In the genomic region with DNA sequence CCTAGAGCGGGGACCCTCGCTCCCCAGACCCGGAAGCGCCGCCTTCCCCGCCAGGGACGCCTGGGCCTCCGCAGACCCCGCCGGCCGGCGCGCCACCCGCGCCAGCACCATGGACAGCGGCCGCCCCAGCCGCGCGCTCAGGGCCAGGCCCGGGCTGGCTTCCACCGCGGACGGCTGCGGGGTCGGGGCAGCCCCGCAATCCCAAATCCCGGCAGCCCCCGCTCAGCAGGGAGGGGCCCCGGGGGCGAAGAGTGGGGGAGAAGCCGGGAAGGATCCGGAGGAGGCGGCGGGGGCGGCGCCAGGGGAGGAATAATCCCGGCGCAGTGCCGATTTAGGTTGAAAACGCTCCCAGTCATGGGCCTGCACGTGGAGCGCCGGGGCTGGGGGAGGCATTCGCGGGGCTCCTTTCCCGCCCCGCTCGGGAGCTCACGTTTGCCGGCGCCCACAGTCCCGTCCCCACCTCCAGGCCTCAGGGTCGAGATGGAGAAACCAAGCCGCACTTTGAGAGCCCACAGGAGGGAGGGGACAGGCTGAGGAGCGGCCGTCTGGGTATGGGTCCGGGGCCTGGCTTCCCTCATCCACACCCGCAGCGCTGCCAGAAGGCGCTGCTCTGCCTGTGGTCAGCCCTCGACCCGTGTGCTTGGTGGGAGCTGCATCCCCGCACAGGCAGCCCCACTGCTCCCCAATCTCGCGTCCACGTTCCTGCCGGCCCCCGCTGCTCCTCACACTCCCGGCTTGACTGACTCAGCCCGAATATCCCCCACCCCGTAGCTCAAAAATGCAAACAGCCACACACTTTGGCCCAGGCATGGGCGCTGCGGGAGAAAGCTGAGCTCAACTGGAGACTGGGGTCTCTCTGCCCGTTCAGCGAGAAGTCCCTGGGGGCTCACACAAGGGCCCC, we compare ENCODE assay signal across 1 cellular context.
TF ChIP-seq lines count a peak whose summit lies in the region.

No MANE protein-coding gene starts in this region.

TF ChIP-seq in HepG2, 621 proteins besides CTCF, POLR2A, EP300 and RAD21 (continued from another document and continues in another):
- TF ChIP-seq, protein P1, sequence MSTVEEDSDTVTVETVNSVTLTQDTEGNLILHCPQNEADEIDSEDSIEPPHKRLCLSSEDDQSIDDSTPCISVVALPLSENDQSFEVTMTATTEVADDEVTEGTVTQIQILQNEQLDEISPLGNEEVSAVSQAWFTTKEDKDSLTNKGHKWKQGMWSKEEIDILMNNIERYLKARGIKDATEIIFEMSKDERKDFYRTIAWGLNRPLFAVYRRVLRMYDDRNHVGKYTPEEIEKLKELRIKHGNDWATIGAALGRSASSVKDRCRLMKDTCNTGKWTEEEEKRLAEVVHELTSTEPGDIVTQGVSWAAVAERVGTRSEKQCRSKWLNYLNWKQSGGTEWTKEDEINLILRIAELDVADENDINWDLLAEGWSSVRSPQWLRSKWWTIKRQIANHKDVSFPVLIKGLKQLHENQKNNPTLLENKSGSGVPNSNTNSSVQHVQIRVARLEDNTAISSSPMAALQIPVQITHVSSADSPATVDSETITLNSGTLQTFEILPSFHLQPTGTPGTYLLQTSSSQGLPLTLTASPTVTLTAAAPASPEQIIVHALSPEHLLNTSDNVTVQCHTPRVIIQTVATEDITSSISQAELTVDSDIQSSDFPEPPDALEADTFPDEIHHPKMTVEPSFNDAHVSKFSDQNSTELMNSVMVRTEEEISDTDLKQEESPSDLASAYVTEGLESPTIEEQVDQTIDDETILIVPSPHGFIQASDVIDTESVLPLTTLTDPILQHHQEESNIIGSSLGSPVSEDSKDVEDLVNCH (CRISPR knock-in tag; IDR thresholded peaks at IDR 0.05), result no peak
- TF ChIP-seq ZNF7 (CRISPR knock-in tag; IDR thresholded peaks at IDR 0.05) (no peak), STAT5B (CRISPR knock-in tag; IDR thresholded peaks at IDR 0.05) (no peak), MTF2 (CRISPR knock-in tag; IDR thresholded peaks at IDR 0.05; ENCODE audit: borderline replicate concordance) (peak; percentile 44; the same call in 1 of the 2 replicates), ZNF567 (CRISPR knock-in tag; IDR thresholded peaks at IDR 0.05; ENCODE audit: borderline replicate concordance) (no peak), SP5 (CRISPR knock-in tag; IDR thresholded peaks at IDR 0.05; ENCODE audit: borderline replicate concordance, low read depth) (no peak), CC2D1A (CRISPR knock-in tag; IDR thresholded peaks at IDR 0.05) (no peak), EED (CRISPR knock-in tag; IDR thresholded peaks at IDR 0.05) (no peak), SATB2 (CRISPR knock-in tag; IDR thresholded peaks at IDR 0.05) (peak; percentile 80; the same call in 1 of the 2 replicates), GABPA (IDR thresholded peaks at IDR 0.05; ENCODE audit: low read depth, low read length) (no peak), GABPA (CRISPR knock-in tag; IDR thresholded peaks at IDR 0.05; ENCODE audit: low read depth) (no peak), GATAD1 (CRISPR knock-in tag; IDR thresholded peaks at IDR 0.05) (0 out of 2 replicates have a peak, but pooled peaks have one; percentile 32), PAF1 (CRISPR knock-in tag; IDR thresholded peaks at IDR 0.05) (no peak), POLR2AphosphoS5 (IDR thresholded peaks at IDR 0.05; ENCODE audit: low read depth, low read length) (no peak), ZNF629 (CRISPR knock-in tag; conservative IDR thresholded peaks at IDR 0.05) (no peak), REXO4 (CRISPR knock-in tag; IDR thresholded peaks at IDR 0.05; ENCODE audit: borderline replicate concordance) (no peak), BORCS8-MEF2B (CRISPR knock-in tag; IDR thresholded peaks at IDR 0.05) (peak; percentile 94), FOXP1 (IDR thresholded peaks at IDR 0.05) (no peak), FOXP1 (CRISPR knock-in tag; IDR thresholded peaks at IDR 0.05) (no peak), SMAD9 (CRISPR knock-in tag; IDR thresholded peaks at IDR 0.05) (no peak), ZNF510 (CRISPR knock-in tag; IDR thresholded peaks at IDR 0.05; ENCODE audit: low read depth) (no peak), KDM1A (CRISPR knock-in tag; IDR thresholded peaks at IDR 0.05) (no peak), SPEN (CRISPR knock-in tag; IDR thresholded peaks at IDR 0.05; ENCODE audit: low read depth) (no peak; the same call in 1 of the 2 replicates), ZNF274 (CRISPR knock-in tag; IDR thresholded peaks at IDR 0.05) (0 out of 2 replicates have a peak, but pooled peaks have one; percentile 62), KLF6 (CRISPR knock-in tag; IDR thresholded peaks at IDR 0.05) (peak; percentile 97), ZSCAN29 (CRISPR knock-in tag; conservative IDR thresholded peaks at IDR 0.05) (no peak), ZNF713 (CRISPR knock-in tag; IDR thresholded peaks at IDR 0.05) (no peak), U2AF2 (IDR thresholded peaks at IDR 0.05; ENCODE audit: low read depth, low read length) (no peak), HOXD1 (CRISPR knock-in tag; IDR thresholded peaks at IDR 0.05) (0 out of 2 replicates have a peak, but pooled peaks have one; percentile 66)
- TF ChIP-seq, protein P2, sequence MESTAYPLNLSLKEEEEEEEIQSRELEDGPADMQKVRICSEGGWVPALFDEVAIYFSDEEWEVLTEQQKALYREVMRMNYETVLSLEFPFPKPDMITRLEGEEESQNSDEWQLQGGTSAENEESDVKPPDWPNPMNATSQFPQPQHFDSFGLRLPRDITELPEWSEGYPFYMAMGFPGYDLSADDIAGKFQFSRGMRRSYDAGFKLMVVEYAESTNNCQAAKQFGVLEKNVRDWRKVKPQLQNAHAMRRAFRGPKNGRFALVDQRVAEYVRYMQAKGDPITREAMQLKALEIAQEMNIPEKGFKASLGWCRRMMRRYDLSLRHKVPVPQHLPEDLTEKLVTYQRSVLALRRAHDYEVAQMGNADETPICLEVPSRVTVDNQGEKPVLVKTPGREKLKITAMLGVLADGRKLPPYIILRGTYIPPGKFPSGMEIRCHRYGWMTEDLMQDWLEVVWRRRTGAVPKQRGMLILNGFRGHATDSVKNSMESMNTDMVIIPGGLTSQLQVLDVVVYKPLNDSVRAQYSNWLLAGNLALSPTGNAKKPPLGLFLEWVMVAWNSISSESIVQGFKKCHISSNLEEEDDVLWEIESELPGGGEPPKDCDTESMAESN (CRISPR knock-in tag; conservative IDR thresholded peaks at IDR 0.05), result peak; percentile 79; the same call in 1 of the 2 replicates
- TF ChIP-seq, protein P3, sequence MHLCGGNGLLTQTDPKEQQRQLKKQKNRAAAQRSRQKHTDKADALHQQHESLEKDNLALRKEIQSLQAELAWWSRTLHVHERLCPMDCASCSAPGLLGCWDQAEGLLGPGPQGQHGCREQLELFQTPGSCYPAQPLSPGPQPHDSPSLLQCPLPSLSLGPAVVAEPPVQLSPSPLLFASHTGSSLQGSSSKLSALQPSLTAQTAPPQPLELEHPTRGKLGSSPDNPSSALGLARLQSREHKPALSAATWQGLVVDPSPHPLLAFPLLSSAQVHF (CRISPR knock-in tag; IDR thresholded peaks at IDR 0.05), result peak; percentile 70; the same call in 1 of the 2 replicates
- TF ChIP-seq, protein P4, sequence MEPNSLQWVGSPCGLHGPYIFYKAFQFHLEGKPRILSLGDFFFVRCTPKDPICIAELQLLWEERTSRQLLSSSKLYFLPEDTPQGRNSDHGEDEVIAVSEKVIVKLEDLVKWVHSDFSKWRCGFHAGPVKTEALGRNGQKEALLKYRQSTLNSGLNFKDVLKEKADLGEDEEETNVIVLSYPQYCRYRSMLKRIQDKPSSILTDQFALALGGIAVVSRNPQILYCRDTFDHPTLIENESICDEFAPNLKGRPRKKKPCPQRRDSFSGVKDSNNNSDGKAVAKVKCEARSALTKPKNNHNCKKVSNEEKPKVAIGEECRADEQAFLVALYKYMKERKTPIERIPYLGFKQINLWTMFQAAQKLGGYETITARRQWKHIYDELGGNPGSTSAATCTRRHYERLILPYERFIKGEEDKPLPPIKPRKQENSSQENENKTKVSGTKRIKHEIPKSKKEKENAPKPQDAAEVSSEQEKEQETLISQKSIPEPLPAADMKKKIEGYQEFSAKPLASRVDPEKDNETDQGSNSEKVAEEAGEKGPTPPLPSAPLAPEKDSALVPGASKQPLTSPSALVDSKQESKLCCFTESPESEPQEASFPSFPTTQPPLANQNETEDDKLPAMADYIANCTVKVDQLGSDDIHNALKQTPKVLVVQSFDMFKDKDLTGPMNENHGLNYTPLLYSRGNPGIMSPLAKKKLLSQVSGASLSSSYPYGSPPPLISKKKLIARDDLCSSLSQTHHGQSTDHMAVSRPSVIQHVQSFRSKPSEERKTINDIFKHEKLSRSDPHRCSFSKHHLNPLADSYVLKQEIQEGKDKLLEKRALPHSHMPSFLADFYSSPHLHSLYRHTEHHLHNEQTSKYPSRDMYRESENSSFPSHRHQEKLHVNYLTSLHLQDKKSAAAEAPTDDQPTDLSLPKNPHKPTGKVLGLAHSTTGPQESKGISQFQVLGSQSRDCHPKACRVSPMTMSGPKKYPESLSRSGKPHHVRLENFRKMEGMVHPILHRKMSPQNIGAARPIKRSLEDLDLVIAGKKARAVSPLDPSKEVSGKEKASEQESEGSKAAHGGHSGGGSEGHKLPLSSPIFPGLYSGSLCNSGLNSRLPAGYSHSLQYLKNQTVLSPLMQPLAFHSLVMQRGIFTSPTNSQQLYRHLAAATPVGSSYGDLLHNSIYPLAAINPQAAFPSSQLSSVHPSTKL (CRISPR knock-in tag; IDR thresholded peaks at IDR 0.05), result peak; percentile 50; the same call in 1 of the 2 replicates
- TF ChIP-seq, protein P5, sequence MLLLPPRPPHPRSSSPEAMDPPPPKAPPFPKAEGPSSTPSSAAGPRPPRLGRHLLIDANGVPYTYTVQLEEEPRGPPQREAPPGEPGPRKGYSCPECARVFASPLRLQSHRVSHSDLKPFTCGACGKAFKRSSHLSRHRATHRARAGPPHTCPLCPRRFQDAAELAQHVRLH (CRISPR knock-in tag; IDR thresholded peaks at IDR 0.05; ENCODE audit: borderline replicate concordance, low read depth), result 0 out of 2 replicates have a peak, but pooled peaks have one; percentile 27
- TF ChIP-seq, protein P6, sequence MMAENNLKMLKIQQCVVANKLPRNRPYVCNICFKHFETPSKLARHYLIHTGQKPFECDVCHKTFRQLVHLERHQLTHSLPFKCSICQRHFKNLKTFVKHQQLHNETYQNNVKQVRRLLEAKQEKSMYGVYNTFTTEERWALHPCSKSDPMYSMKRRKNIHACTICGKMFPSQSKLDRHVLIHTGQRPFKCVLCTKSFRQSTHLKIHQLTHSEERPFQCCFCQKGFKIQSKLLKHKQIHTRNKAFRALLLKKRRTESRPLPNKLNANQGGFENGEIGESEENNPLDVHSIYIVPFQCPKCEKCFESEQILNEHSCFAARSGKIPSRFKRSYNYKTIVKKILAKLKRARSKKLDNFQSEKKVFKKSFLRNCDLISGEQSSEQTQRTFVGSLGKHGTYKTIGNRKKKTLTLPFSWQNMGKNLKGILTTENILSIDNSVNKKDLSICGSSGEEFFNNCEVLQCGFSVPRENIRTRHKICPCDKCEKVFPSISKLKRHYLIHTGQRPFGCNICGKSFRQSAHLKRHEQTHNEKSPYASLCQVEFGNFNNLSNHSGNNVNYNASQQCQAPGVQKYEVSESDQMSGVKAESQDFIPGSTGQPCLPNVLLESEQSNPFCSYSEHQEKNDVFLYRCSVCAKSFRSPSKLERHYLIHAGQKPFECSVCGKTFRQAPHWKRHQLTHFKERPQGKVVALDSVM (CRISPR knock-in tag; IDR thresholded peaks at IDR 0.05), result no peak
- TF ChIP-seq, protein P7, sequence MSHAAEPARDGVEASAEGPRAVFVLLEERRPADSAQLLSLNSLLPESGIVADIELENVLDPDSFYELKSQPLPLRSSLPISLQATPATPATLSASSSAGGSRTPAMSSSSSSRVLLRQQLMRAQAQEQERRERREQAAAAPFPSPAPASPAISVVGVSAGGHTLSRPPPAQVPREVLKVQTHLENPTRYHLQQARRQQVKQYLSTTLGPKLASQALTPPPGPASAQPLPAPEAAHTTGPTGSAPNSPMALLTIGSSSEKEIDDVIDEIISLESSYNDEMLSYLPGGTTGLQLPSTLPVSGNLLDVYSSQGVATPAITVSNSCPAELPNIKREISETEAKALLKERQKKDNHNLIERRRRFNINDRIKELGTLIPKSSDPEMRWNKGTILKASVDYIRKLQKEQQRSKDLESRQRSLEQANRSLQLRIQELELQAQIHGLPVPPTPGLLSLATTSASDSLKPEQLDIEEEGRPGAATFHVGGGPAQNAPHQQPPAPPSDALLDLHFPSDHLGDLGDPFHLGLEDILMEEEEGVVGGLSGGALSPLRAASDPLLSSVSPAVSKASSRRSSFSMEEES (CRISPR knock-in tag; IDR thresholded peaks at IDR 0.05), result no peak; the same call in 1 of the 2 replicates
- TF ChIP-seq, protein P8, sequence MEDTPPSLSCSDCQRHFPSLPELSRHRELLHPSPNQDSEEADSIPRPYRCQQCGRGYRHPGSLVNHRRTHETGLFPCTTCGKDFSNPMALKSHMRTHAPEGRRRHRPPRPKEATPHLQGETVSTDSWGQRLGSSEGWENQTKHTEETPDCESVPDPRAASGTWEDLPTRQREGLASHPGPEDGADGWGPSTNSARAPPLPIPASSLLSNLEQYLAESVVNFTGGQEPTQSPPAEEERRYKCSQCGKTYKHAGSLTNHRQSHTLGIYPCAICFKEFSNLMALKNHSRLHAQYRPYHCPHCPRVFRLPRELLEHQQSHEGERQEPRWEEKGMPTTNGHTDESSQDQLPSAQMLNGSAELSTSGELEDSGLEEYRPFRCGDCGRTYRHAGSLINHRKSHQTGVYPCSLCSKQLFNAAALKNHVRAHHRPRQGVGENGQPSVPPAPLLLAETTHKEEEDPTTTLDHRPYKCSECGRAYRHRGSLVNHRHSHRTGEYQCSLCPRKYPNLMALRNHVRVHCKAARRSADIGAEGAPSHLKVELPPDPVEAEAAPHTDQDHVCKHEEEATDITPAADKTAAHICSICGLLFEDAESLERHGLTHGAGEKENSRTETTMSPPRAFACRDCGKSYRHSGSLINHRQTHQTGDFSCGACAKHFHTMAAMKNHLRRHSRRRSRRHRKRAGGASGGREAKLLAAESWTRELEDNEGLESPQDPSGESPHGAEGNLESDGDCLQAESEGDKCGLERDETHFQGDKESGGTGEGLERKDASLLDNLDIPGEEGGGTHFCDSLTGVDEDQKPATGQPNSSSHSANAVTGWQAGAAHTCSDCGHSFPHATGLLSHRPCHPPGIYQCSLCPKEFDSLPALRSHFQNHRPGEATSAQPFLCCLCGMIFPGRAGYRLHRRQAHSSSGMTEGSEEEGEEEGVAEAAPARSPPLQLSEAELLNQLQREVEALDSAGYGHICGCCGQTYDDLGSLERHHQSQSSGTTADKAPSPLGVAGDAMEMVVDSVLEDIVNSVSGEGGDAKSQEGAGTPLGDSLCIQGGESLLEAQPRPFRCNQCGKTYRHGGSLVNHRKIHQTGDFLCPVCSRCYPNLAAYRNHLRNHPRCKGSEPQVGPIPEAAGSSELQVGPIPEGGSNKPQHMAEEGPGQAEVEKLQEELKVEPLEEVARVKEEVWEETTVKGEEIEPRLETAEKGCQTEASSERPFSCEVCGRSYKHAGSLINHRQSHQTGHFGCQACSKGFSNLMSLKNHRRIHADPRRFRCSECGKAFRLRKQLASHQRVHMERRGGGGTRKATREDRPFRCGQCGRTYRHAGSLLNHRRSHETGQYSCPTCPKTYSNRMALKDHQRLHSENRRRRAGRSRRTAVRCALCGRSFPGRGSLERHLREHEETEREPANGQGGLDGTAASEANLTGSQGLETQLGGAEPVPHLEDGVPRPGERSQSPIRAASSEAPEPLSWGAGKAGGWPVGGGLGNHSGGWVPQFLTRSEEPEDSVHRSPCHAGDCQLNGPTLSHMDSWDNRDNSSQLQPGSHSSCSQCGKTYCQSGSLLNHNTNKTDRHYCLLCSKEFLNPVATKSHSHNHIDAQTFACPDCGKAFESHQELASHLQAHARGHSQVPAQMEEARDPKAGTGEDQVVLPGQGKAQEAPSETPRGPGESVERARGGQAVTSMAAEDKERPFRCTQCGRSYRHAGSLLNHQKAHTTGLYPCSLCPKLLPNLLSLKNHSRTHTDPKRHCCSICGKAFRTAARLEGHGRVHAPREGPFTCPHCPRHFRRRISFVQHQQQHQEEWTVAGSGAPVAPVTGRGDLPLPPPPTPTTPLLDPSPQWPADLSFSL (CRISPR knock-in tag; IDR thresholded peaks at IDR 0.05), result no peak
